Comparison of ENCODE assay signal across 2 cellular contexts in genomic region chr1:228378453-228379164, GRCh38.
TF ChIP-seq lines count a peak whose summit lies in the region.

No MANE protein-coding gene starts in this region.

TF ChIP-seq in A549, 52 proteins besides CTCF, POLR2A, EP300 and RAD21 (continued from another document):
- no peak; the same call in 1 of the 2 replicates for TF ChIP-seq RNF2 (IDR thresholded peaks at IDR 0.05; ENCODE audit: borderline replicate concordance, low read depth)
- no peak for TF ChIP-seq JUNB (IDR thresholded peaks at IDR 0.05)
- TF ChIP-seq USF2 (IDR thresholded peaks at IDR 0.05) = peak; percentile 48
- no peak for TF ChIP-seq GATA3 (IDR thresholded peaks at IDR 0.05; ENCODE audit: borderline replicate concordance)
- TF ChIP-seq MAZ (IDR thresholded peaks at IDR 0.05; ENCODE audit: borderline replicate concordance, low read depth, low read length) = no peak
- TF ChIP-seq REST (IDR thresholded peaks at IDR 0.05) = peak; percentile 75
- TF ChIP-seq NFE2L2 (conservative IDR thresholded peaks at IDR 0.05; ENCODE audit: low read length) = no peak
- peak; percentile 80 for TF ChIP-seq CHD2 (IDR thresholded peaks at IDR 0.05; ENCODE audit: low read length, partially characterized antibody)
- TF ChIP-seq JUN (IDR thresholded peaks at IDR 0.05) = 0 out of 5 replicates have a peak, but pooled peaks of 1 of the 2 experiments have one; percentile 41
- TF ChIP-seq, protein P1, sequence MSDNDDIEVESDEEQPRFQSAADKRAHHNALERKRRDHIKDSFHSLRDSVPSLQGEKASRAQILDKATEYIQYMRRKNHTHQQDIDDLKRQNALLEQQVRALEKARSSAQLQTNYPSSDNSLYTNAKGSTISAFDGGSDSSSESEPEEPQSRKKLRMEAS (IDR thresholded peaks at IDR 0.05) = peak; percentile 85
- TF ChIP-seq TP53 (CRISPR knock-in tag; IDR thresholded peaks at IDR 0.05) = 0 out of 2 replicates have a peak, but pooled peaks have one; percentile 22
- TF ChIP-seq ZC3H11A (IDR thresholded peaks at IDR 0.05) = no peak
- TF ChIP-seq BHLHE40 (IDR thresholded peaks at IDR 0.05; ENCODE audit: low read depth, low read length) = peak; percentile 25; the same call in 1 of the 2 replicates
- TF ChIP-seq NPAS2 (CRISPR knock-in tag; IDR thresholded peaks at IDR 0.05; ENCODE audit: borderline replicate concordance) = no peak
- TF ChIP-seq MYC (IDR thresholded peaks at IDR 0.05; ENCODE audit: borderline replicate concordance, low read length) = no peak; the same call in 1 of the 2 replicates
- no peak for TF ChIP-seq EHMT2 (IDR thresholded peaks at IDR 0.05; ENCODE audit: low read depth)
- TF ChIP-seq RCOR1 (IDR thresholded peaks at IDR 0.05; ENCODE audit: low read depth, low read length) = no peak

TF ChIP-seq in neural cell, 6 proteins besides CTCF, POLR2A, EP300 and RAD21 (continued from another document):
- peak; percentile 41 for TF ChIP-seq REST (IDR thresholded peaks at IDR 0.05; ENCODE audit: borderline replicate concordance)
TF ChIP-seq in neural cell: peak in this region for 4.
